1 cellular context compared by ENCODE assay signal in the genomic region with DNA sequence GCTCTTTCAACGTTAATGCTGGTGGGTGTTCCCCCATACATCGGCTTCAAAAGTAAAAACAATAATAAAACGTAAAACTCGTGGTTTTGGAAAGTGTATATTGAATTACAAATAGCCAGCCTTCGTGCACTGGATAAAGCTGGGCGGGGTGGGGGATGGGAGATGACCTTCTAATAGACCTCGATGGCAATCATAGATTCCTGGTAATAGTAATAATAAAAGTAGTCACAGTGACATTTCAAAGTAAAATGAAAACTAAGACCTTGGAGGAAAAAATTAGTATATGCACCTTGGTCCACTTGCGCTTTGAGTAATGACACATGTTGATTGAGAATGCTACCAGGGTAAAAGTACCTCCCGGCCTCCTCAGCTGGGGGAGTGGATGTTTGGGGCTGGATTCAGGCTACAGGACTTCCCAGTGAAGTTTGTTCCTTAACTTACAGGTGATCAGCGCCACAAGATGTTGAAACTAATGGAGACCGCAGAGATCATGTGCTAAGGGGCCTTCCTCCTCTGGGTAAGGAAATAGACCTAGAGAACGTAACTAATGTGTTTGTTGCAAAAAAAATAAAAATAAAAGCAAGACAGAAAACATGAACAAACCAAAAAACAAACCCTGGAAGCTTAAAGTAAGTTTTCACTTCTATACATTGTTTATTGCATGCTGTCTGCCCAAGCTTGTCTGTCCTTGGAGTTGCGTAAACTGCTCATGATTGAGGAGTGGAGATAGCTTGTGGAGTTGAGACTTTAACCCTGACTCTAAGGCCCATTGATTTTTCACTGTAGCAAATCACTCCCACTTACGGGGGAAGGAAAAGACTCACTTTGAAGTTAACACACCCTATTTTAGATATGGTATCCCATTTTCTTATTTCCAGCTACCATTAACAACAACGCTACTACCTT.
TF ChIP-seq lines count a peak whose summit lies in the region.

No MANE protein-coding gene starts in this region.

TF ChIP-seq in endothelial cell of umbilical vein, 7 proteins besides CTCF, POLR2A, EP300 and RAD21 (continued from another document):
- TF ChIP-seq POLR2AphosphoS5 (IDR thresholded peaks at IDR 0.05; ENCODE audit: insufficient read depth, low read depth, low read length), result no peak
